In genomic region chr2:220533485-220533884, GRCh38 we compare ENCODE assay signal across 8 cellular contexts.
A peak's percentile ranks its signal among the peaks of the same experiment; 100 is the strongest.
DNase-seq lines count a peak whose midpoint lies in the region; ATAC-seq lines count a peak whose summit lies in the region.

No MANE protein-coding gene starts in this region.

- no peak overlapping the region for H3K4me3 ChIP-seq in Karpas-422 (ENCODE audit: low read length)

- H3K4me3 Mint-ChIP-seq in effector memory CD8-positive, alpha-beta T cell = no peak overlapping the region

- H3K9me3 Mint-ChIP-seq in effector memory CD8-positive, alpha-beta T cell = peaks cover 6 to 7% of the 10 kb centered on the region in 2 donors

- H3K9me3 ChIP-seq in Karpas-422 (ENCODE audit: low read length) = peaks cover 5% of the 10 kb centered on the region; the same call in 1 of the 2 replicates

- H3K27ac Mint-ChIP-seq in effector memory CD8-positive, alpha-beta T cell = no peak overlapping the region

- no peak overlapping the region for H2AFZ ChIP-seq in Karpas-422 (ENCODE audit: low read length)

- H3K4me2 ChIP-seq in Karpas-422 (ENCODE audit: low read depth, low read length, poor library complexity, severe bottlenecking) = no peak overlapping the region

- H4K20me1 ChIP-seq in Karpas-422 (ENCODE audit: insufficient read depth, low read depth, low read length) = no peaks in the 10 kb centered on the region

- no peaks in the 10 kb centered on the region; the same call in 1 of the 2 replicates for H3K9me2 ChIP-seq in Karpas-422 (replicated peaks; ENCODE audit: insufficient read depth, low read length)

- ATAC-seq in GM21447 (IDR thresholded peaks at IDR 0.05; ENCODE audit: unreplicated experiment) = peak; percentile 74
- no peak for ATAC-seq in effector memory CD8-positive, alpha-beta T cell (replicated peaks)
- no peak for ATAC-seq in activated CD4-positive, CD25-positive, alpha-beta regulatory T cell treated with anti-CD3 and anti-CD28 coated beads, Interleukin-2, amount 50 U/mL, for 24 hours

- H3K79me2 ChIP-seq in Karpas-422 (ENCODE audit: low read length) = no peaks in the 10 kb centered on the region

- H3K36me3 Mint-ChIP-seq in effector memory CD8-positive, alpha-beta T cell (ENCODE audit: insufficient read depth) = no peaks in the 10 kb centered on the region

- H3K9ac ChIP-seq in Karpas-422 (ENCODE audit: low read length) = no peak overlapping the region

- H3K4me1 Mint-ChIP-seq in effector memory CD8-positive, alpha-beta T cell (ENCODE audit: low read depth in 2 of 2) = no peaks in the 10 kb centered on the region

- no peaks in the 10 kb centered on the region for H3K27me3 Mint-ChIP-seq in effector memory CD8-positive, alpha-beta T cell

- H3K27ac ChIP-seq in Karpas-422 (ENCODE audit: low read length) = no peak overlapping the region
- no peak overlapping the region for H3K27ac ChIP-seq in epithelial cell of prostate

- DNase-seq in DMS53 (lab: John Stamatoyannopoulos, UW) = peak; percentile 71
- peak; percentile 44 for DNase-seq in Karpas-422
- DNase-seq in epithelial cell of prostate (ENCODE audit: low read depth, low spot score) = peak; percentile 51
- DNase-seq in effector memory CD8-positive, alpha-beta T cell = no peak
- no peak for DNase-seq in superior temporal gyrus (ENCODE audit: extremely low spot score)
- DNase-seq in NCI-H2107 treated with DMSO at 0.1 percent for 48 hours (lab: John Stamatoyannopoulos, UW; ENCODE audit: unreplicated experiment) = no peak

- H3K4me1 ChIP-seq in Karpas-422 (ENCODE audit: low read length) = no peaks in the 10 kb centered on the region

- no peaks in the 10 kb centered on the region for H3K36me3 ChIP-seq in Karpas-422 (ENCODE audit: insufficient read depth, low read length)

- no peaks in the 10 kb centered on the region for H3K27me3 ChIP-seq in Karpas-422 (ENCODE audit: low read length)

Comparison
In these comparisons a context has a peak if more than half of its experiments do, and no peak if none do; other contexts are left out.
1. DNase-seq: peak in DMS53 (single experiment), Karpas-422 (single experiment) and epithelial cell of prostate (single experiment); none in effector memory CD8-positive, alpha-beta T cell (0 of 3), superior temporal gyrus (single experiment) and NCI-H2107 treated with DMSO at 0.1 percent for 48 hours (single experiment).